In the genomic region with DNA sequence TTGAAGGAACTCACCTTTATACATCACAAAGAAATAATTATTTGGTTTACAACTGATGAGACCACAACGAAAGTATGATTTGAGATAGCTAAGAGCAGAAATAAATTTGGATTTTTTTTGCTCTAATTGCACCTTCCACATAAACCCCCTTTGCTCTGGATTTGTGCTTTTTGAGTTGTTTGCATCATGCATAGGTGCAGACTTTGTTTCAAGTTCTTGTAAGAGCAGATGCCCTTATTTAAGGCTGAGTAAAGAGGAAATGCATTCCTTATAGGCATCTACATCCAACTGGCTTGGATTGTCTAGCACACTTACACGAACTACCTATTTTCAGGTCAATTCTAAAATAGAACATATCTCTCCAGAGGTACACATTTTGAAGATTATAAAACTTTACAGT, we compare ENCODE assay signal across 18 cellular contexts. TPM values are rescaled to one million over a fixed set of nuclear protein-coding genes. Genes with fewer than 3 reads are reported as not detected.
DNase-seq lines count a peak whose midpoint lies in the region; ATAC-seq, FAIRE-seq and TF ChIP-seq lines count a peak whose summit lies in the region.
"Had no signal": no experiment of that assay in that cellular context is flagged by ENCODE, and none has a peak within 500 bp of the region (broad histone marks: within the 10 kb centered on the region; RNA-seq: fewer than 3 reads in every experiment).

No MANE protein-coding gene starts in this region.

- no peaks in the 10 kb centered on the region for H3K9me3 Mint-ChIP-seq in natural killer cell treated with Interleukin-12 subunit alpha and Interleukin-12 subunit beta and Interleukin-15 and Interleukin-18, amount 100 ng/mL, for 72 hours
- H3K9me3 Mint-ChIP-seq in natural killer cell (no peaks in the 10 kb centered on the region), GM23338 (no peaks in the 10 kb centered on the region)
- H3K9me3 Mint-ChIP-seq in activated T-helper 1 cell treated with anti-CD3 and anti-CD28 coated beads, Interleukin-12 subunit alpha, Interleukin-12 subunit beta, Interleukin-2, Interleukin-4 antibody, amounts not matched to agents 30 ng/mL and 10 ng/mL and 1 ng/mL, durations not matched to agents 14 hours and 24 hours and 36 hours: no peaks in the 10 kb centered on the region
- H3K9me3 Mint-ChIP-seq: CD4-positive, alpha-beta T cell had no signal

- H3K4me1 ChIP-seq in GM23338 (ENCODE audit: insufficient read depth) (peaks cover 22% of the 10 kb centered on the region), endothelial cell of umbilical vein (ENCODE audit: control insufficient read depth, extremely low read depth, insufficient read depth, low read length) (peaks cover 32% of the 10 kb centered on the region), heart right ventricle (peaks cover 0 to 33% (median 19%) of the 10 kb centered on the region in 9 donors)

- H3K4me2 ChIP-seq in GM23338 (peak overlapping the region; percentile 11; the same call in 1 of the 2 replicates), endothelial cell of umbilical vein (ENCODE audit: insufficient read depth, low read length) (no peak overlapping the region)

- H3K4me3 ChIP-seq in GM23338: no peak overlapping the region
- no peak overlapping the region for H3K4me3 ChIP-seq in endothelial cell of umbilical vein (replicated peaks in 1 of 3; ENCODE audit: insufficient read depth in 1 of 3, low read depth in 1 of 3, low read length in 3 of 3)
- H3K4me3 ChIP-seq in heart right ventricle: no peak overlapping the region

- DNase-seq in natural killer cell treated with Interleukin-12 subunit alpha and Interleukin-12 subunit beta and Interleukin-15 and Interleukin-18, amount 100 ng/mL, for 72 hours (ENCODE audit: low spot score): peak; percentile 22
- DNase-seq in natural killer cell (no peak), GM23338 (ENCODE audit: low spot score) (no peak), endothelial cell of umbilical vein (ENCODE audit: low read depth, low spot score) (no peak), heart right ventricle (no peak), DMS153 (lab: John Stamatoyannopoulos, UW) (no peak)
- no peak for DNase-seq in activated T-helper 1 cell treated with anti-CD3 and anti-CD28 coated beads, Interleukin-12 subunit alpha, Interleukin-12 subunit beta, Interleukin-2, Interleukin-4 antibody, amounts not matched to agents 30 ng/mL and 10 ng/mL and 1 ng/mL, durations not matched to agents 14 hours and 24 hours and 36 hours (ENCODE audit: low spot score)
- DNase-seq: AML-193; Caco-2; CD4-positive, alpha-beta T cell; DMS79 treated with DMSO at 0.1 percent for 48 hours; GF-D8; HCEC 1CT; IMR-90; KBM-7 had no signal

- peaks cover 4% of the 10 kb centered on the region for H3F3A ChIP-seq in GM23338 (replicated peaks; ENCODE audit: low read depth)

- peak overlapping the region; percentile 99 for H3K4me3 Mint-ChIP-seq in natural killer cell treated with Interleukin-12 subunit alpha and Interleukin-12 subunit beta and Interleukin-15 and Interleukin-18, amount 100 ng/mL, for 72 hours
- H3K4me3 Mint-ChIP-seq in natural killer cell: no peak overlapping the region
- no peak overlapping the region; the same call in 2 of the 3 replicates for H3K4me3 Mint-ChIP-seq in GM23338
- no peak overlapping the region for H3K4me3 Mint-ChIP-seq in activated T-helper 1 cell treated with anti-CD3 and anti-CD28 coated beads, Interleukin-12 subunit alpha, Interleukin-12 subunit beta, Interleukin-2, Interleukin-4 antibody, amounts not matched to agents 30 ng/mL and 10 ng/mL and 1 ng/mL, durations not matched to agents 14 hours and 24 hours and 36 hours

- H3K27ac ChIP-seq in GM23338 (ENCODE audit: low read depth) (no peak overlapping the region), endothelial cell of umbilical vein (ENCODE audit: insufficient read depth, low read depth, low read length) (no peak overlapping the region), heart right ventricle (no peak overlapping the region)
- H3K27ac ChIP-seq: C4-2B had no signal

- H3K9me2 ChIP-seq in GM23338 (ENCODE audit: insufficient read depth): no peaks in the 10 kb centered on the region

- H4K20me1 ChIP-seq in GM23338 (replicated peaks; ENCODE audit: insufficient read depth) (no peaks in the 10 kb centered on the region), endothelial cell of umbilical vein (replicated peaks; ENCODE audit: control insufficient read depth, extremely low read depth, insufficient read depth, low read length) (no peaks in the 10 kb centered on the region)

- no peaks in the 10 kb centered on the region for H3K79me2 ChIP-seq in GM23338 (replicated peaks; ENCODE audit: insufficient read depth)
- no peaks in the 10 kb centered on the region for H3K79me2 ChIP-seq in endothelial cell of umbilical vein (ENCODE audit: control insufficient read depth, insufficient read depth, low read length)

- intact Hi-C loops in natural killer cell (cut with micrococcal nuclease): no loop called here
- intact Hi-C loops in endothelial cell of umbilical vein (cut with micrococcal nuclease): no loop called here
- intact Hi-C loops in heart right ventricle (cut with DNase I): loop anchor here in 2 of 10 donors (5.0 to 10.0 kb wide), 2 partner anchors 102 to 265 kb away; no protein-coding TSS in a partner anchor
- intact Hi-C loops in activated T-helper 1 cell treated with anti-CD3 and anti-CD28 coated beads, Interleukin-12 subunit alpha, Interleukin-12 subunit beta, Interleukin-2, Interleukin-4 antibody, amounts not matched to agents 30 ng/mL and 10 ng/mL and 1 ng/mL, durations not matched to agents 14 hours and 24 hours and 36 hours (cut with micrococcal nuclease): no loop called here

- CTCF ChIA-PET in endothelial cell of umbilical vein (lab: Charles Lee): interaction anchor here (3.1 kb wide), 1 partner anchor 10 kb away, joined by 33 read pairs; no protein-coding TSS in a partner anchor

- H3K9ac ChIP-seq in endothelial cell of umbilical vein (replicated peaks; ENCODE audit: extremely low read depth, insufficient read depth, low read length): no peak overlapping the region

- WGBS in heart right ventricle, 2 donors: 86 to 92% methylated on average over 2 of the region's 2 CpGs

- H3K36me3 ChIP-seq in GM23338 (ENCODE audit: insufficient read depth) (no peaks in the 10 kb centered on the region), endothelial cell of umbilical vein (ENCODE audit: control insufficient read depth in 2 of 2, extremely low read depth in 1 of 2, insufficient read depth in 2 of 2, low read length in 2 of 2) (no peaks in the 10 kb centered on the region), heart right ventricle (no peaks in the 10 kb centered on the region)

- H3K9me1 ChIP-seq in endothelial cell of umbilical vein (replicated peaks; ENCODE audit: control insufficient read depth, extremely low read depth, insufficient read depth, low read length): no peaks in the 10 kb centered on the region

- H3K27me3 ChIP-seq in GM23338 (ENCODE audit: insufficient read depth) (peaks cover 31% of the 10 kb centered on the region), endothelial cell of umbilical vein (ENCODE audit: control insufficient read depth in 2 of 2, insufficient read depth in 2 of 2, low read length in 2 of 2) (peaks cover 31 to 60% of the 10 kb centered on the region in 2 experiments), heart right ventricle (peaks cover 0 to 50% (median 5%) of the 10 kb centered on the region in 7 donors)

- H3K27ac Mint-ChIP-seq in natural killer cell treated with Interleukin-12 subunit alpha and Interleukin-12 subunit beta and Interleukin-15 and Interleukin-18, amount 100 ng/mL, for 72 hours: no peak overlapping the region
- no peak overlapping the region for H3K27ac Mint-ChIP-seq in natural killer cell
- H3K27ac Mint-ChIP-seq in GM23338: no peak overlapping the region
- H3K27ac Mint-ChIP-seq in activated T-helper 1 cell treated with anti-CD3 and anti-CD28 coated beads, Interleukin-12 subunit alpha, Interleukin-12 subunit beta, Interleukin-2, Interleukin-4 antibody, amounts not matched to agents 30 ng/mL and 10 ng/mL and 1 ng/mL, durations not matched to agents 14 hours and 24 hours and 36 hours: no peak overlapping the region

- dilution Hi-C loops in endothelial cell of umbilical vein (cut with MboI; ENCODE audit: extremely low pct_ligation_motif_present, low sequenced_read_pairs): no loop called here

- no peak for ATAC-seq in natural killer cell treated with Interleukin-12 subunit alpha and Interleukin-12 subunit beta and Interleukin-15 and Interleukin-18, amount 100 ng/mL, for 72 hours
- no peak for ATAC-seq in natural killer cell
- ATAC-seq in GM23338: no peak
- ATAC-seq in heart right ventricle: no peak

- peaks cover 2 to 6% of the 10 kb centered on the region in 2 donors for H3K27me3 Mint-ChIP-seq in natural killer cell treated with Interleukin-12 subunit alpha and Interleukin-12 subunit beta and Interleukin-15 and Interleukin-18, amount 100 ng/mL, for 72 hours
- peaks cover 0 to 15% of the 10 kb centered on the region in 2 donors for H3K27me3 Mint-ChIP-seq in natural killer cell (ENCODE audit: low read depth in 2 of 2)
- peaks cover 22% of the 10 kb centered on the region for H3K27me3 Mint-ChIP-seq in GM23338 (ENCODE audit: insufficient read depth, low read depth, poor library complexity)
- H3K27me3 Mint-ChIP-seq in activated T-helper 1 cell treated with anti-CD3 and anti-CD28 coated beads, Interleukin-12 subunit alpha, Interleukin-12 subunit beta, Interleukin-2, Interleukin-4 antibody, amounts not matched to agents 30 ng/mL and 10 ng/mL and 1 ng/mL, durations not matched to agents 14 hours and 24 hours and 36 hours (ENCODE audit: insufficient read depth): peaks cover 12% of the 10 kb centered on the region

- no peak overlapping the region for H2AFZ ChIP-seq in GM23338
- no peak overlapping the region for H2AFZ ChIP-seq in endothelial cell of umbilical vein (ENCODE audit: low read depth, low read length)

- H3K4me1 Mint-ChIP-seq in natural killer cell treated with Interleukin-12 subunit alpha and Interleukin-12 subunit beta and Interleukin-15 and Interleukin-18, amount 100 ng/mL, for 72 hours (ENCODE audit: low read depth in 2 of 2): peaks cover 19 to 27% of the 10 kb centered on the region in 2 donors
- H3K4me1 Mint-ChIP-seq in natural killer cell (peaks cover 17 to 25% of the 10 kb centered on the region in 2 donors), GM23338 (peaks cover 13% of the 10 kb centered on the region)
- H3K4me1 Mint-ChIP-seq in activated T-helper 1 cell treated with anti-CD3 and anti-CD28 coated beads, Interleukin-12 subunit alpha, Interleukin-12 subunit beta, Interleukin-2, Interleukin-4 antibody, amounts not matched to agents 30 ng/mL and 10 ng/mL and 1 ng/mL, durations not matched to agents 14 hours and 24 hours and 36 hours (ENCODE audit: low read depth): peaks cover 26% of the 10 kb centered on the region

- FAIRE-seq in endothelial cell of umbilical vein (lab: Jason Lieb, UNC): peak; percentile 57
- FAIRE-seq: H54, HTR-8/SVneo had no signal

- H3K36me3 Mint-ChIP-seq in natural killer cell treated with Interleukin-12 subunit alpha and Interleukin-12 subunit beta and Interleukin-15 and Interleukin-18, amount 100 ng/mL, for 72 hours: no peaks in the 10 kb centered on the region
- H3K36me3 Mint-ChIP-seq in natural killer cell (no peaks in the 10 kb centered on the region), GM23338 (ENCODE audit: low read depth) (no peaks in the 10 kb centered on the region)
- H3K36me3 Mint-ChIP-seq in activated T-helper 1 cell treated with anti-CD3 and anti-CD28 coated beads, Interleukin-12 subunit alpha, Interleukin-12 subunit beta, Interleukin-2, Interleukin-4 antibody, amounts not matched to agents 30 ng/mL and 10 ng/mL and 1 ng/mL, durations not matched to agents 14 hours and 24 hours and 36 hours (ENCODE audit: low read depth): no peaks in the 10 kb centered on the region

- H3K9me3 ChIP-seq in endothelial cell of umbilical vein (replicated peaks; ENCODE audit: control insufficient read depth, insufficient read depth, low read length): no peaks in the 10 kb centered on the region
- H3K9me3 ChIP-seq in heart right ventricle: no peaks in the 10 kb centered on the region
- H3K9me3 ChIP-seq: Caco-2 had no signal

- TF ChIP-seq CTCF in natural killer cell (IDR thresholded peaks at IDR 0.05) (no peak), GM23338 (conservative IDR thresholded peaks at IDR 0.05; ENCODE audit: low read depth in 2 of 2) (no peak), endothelial cell of umbilical vein (IDR thresholded peaks at IDR 0.05; ENCODE audit: extremely low read depth in 1 of 2, insufficient read depth in 1 of 2, low read depth in 1 of 2, low read length in 2 of 2) (no peak), heart right ventricle (IDR thresholded peaks at IDR 0.05) (no peak)

- POLR2A ChIA-PET in endothelial cell of umbilical vein (lab: Charles Lee): no interaction called here

- TF ChIP-seq POLR2A in endothelial cell of umbilical vein (IDR thresholded peaks at IDR 0.05; ENCODE audit: low read depth, low read length): no peak

- BruUV-seq in endothelial cell of umbilical vein (replicated peaks; lab: Mats Ljungman, UMichigan): no TSS peak

RNA-seq across cellular contexts. Expression of gene CCND2, which starts 6.6 kb away (rescaled TPM):
- total RNA-seq in natural killer cell treated with Interleukin-12 subunit alpha and Interleukin-12 subunit beta and Interleukin-15 and Interleukin-18, amount 100 ng/mL, for 72 hours: 1,000 to 10,000 TPM in 1 of 2 donors, 100 to 1,000 TPM in 1; 942 to 1,190 TPM
- total RNA-seq in natural killer cell (100 to 1,000 TPM; 164 to 247 (median 228) TPM), endothelial cell of umbilical vein (3.4 and 5.7 TPM in 2 replicates), heart right ventricle (100 to 1,000 TPM; 176 to 515 (median 381) TPM)
- total RNA-seq in GM23338 (2014; rRNA removed; shearing (Covaris generic)): 208 and 224 TPM in 2 replicates
- polyA plus RNA-seq in GM23338 (2016; fragmentation: Nextera tagmentation; extraction: Ambion mirVana) (70.1 and 75.6 TPM in 2 replicates), endothelial cell of umbilical vein (0.68 and 0.96 TPM in 2 replicates), heart right ventricle (10 to 100 TPM; 27.5 to 28.4 TPM)
- polyA plus RNA-seq in endothelial cell of umbilical vein (2011; cell fraction: cytosol; rRNA removed): 0.75 and 0.80 TPM in 2 replicates
- polyA plus RNA-seq in endothelial cell of umbilical vein (2011; cell fraction: nucleus; rRNA removed): 1.1 TPM in 2 replicates
- 1.0 and 2.2 TPM in 2 replicates for polyA plus RNA-seq in endothelial cell of umbilical vein (2012)
- polyA minus RNA-seq in endothelial cell of umbilical vein: 4.0 and 8.3 TPM in 2 replicates
- not detected for polyA minus RNA-seq in endothelial cell of umbilical vein (2011; cell fraction: cytosol; rRNA and poly(A)+ RNA removed)
- polyA minus RNA-seq in endothelial cell of umbilical vein (2011; cell fraction: nucleus; rRNA and poly(A)+ RNA removed): 1.2 TPM in 2 replicates
- 548 and 549 TPM in 2 replicates for total RNA-seq in activated T-helper 1 cell treated with anti-CD3 and anti-CD28 coated beads, Interleukin-12 subunit alpha, Interleukin-12 subunit beta, Interleukin-2, Interleukin-4 antibody, amounts not matched to agents 30 ng/mL and 10 ng/mL and 1 ng/mL, durations not matched to agents 14 hours and 24 hours and 36 hours

RNA-seq across cellular contexts. Expression of gene TIGAR, which starts 54.0 kb away (rescaled TPM):
- total RNA-seq in natural killer cell treated with Interleukin-12 subunit alpha and Interleukin-12 subunit beta and Interleukin-15 and Interleukin-18, amount 100 ng/mL, for 72 hours: 10 to 100 TPM in 1 of 2 donors, 1 to 10 TPM in 1; 7.4 to 10.2 TPM
- total RNA-seq in natural killer cell (1 to 10 TPM; 6.1 to 7.4 (median 7.3) TPM), endothelial cell of umbilical vein (31.2 and 36.3 TPM in 2 replicates), heart right ventricle (10 to 100 TPM; 10.9 to 15.5 (median 13.7) TPM)
- total RNA-seq in GM23338 (2014; rRNA removed; shearing (Covaris generic)): 10.4 and 17.0 TPM in 2 replicates
- polyA plus RNA-seq in GM23338 (2016; fragmentation: Nextera tagmentation; extraction: Ambion mirVana) (9.3 and 13.3 TPM in 2 replicates), endothelial cell of umbilical vein (4.3 and 5.6 TPM in 2 replicates), heart right ventricle (1 to 10 TPM; 3.7 to 5.4 TPM)
- 10.1 and 11.9 TPM in 2 replicates for polyA plus RNA-seq in endothelial cell of umbilical vein (2011; cell fraction: cytosol; rRNA removed)
- polyA plus RNA-seq in endothelial cell of umbilical vein (2011; cell fraction: nucleus; rRNA removed): 5.3 and 9.6 TPM in 2 replicates
- polyA plus RNA-seq in endothelial cell of umbilical vein (2012): 34.3 and 38.7 TPM in 2 replicates
- 3.6 and 3.8 TPM in 2 replicates for polyA minus RNA-seq in endothelial cell of umbilical vein
- polyA minus RNA-seq in endothelial cell of umbilical vein (2011; cell fraction: cytosol; rRNA and poly(A)+ RNA removed): 4.6 TPM
- 2.6 and 3.1 TPM in 2 replicates for polyA minus RNA-seq in endothelial cell of umbilical vein (2011; cell fraction: nucleus; rRNA and poly(A)+ RNA removed)
- 14.4 TPM in 2 replicates for total RNA-seq in activated T-helper 1 cell treated with anti-CD3 and anti-CD28 coated beads, Interleukin-12 subunit alpha, Interleukin-12 subunit beta, Interleukin-2, Interleukin-4 antibody, amounts not matched to agents 30 ng/mL and 10 ng/mL and 1 ng/mL, durations not matched to agents 14 hours and 24 hours and 36 hours

Comparison
In these comparisons a context has a peak if more than half of its experiments do, and no peak if none do; other contexts are left out.
1. RNA of gene CCND2, which starts 6.6 kb away (total RNA-seq): 942 to 1,190 TPM in natural killer cell treated with Interleukin-12 subunit alpha and Interleukin-12 subunit beta and Interleukin-15 and Interleukin-18, amount 100 ng/mL, for 72 hours, 548 to 549 TPM in activated T-helper 1 cell treated with anti-CD3 and anti-CD28 coated beads, Interleukin-12 subunit alpha, Interleukin-12 subunit beta, Interleukin-2, Interleukin-4 antibody, amounts not matched to agents 30 ng/mL and 10 ng/mL and 1 ng/mL, durations not matched to agents 14 hours and 24 hours and 36 hours, 176 to 515 TPM in heart right ventricle, 164 to 247 TPM in natural killer cell and 208 to 224 TPM in GM23338; 3.4 to 5.7 TPM in endothelial cell of umbilical vein; every median in the first group is over 10 times any median in the second.